In the genomic region with DNA sequence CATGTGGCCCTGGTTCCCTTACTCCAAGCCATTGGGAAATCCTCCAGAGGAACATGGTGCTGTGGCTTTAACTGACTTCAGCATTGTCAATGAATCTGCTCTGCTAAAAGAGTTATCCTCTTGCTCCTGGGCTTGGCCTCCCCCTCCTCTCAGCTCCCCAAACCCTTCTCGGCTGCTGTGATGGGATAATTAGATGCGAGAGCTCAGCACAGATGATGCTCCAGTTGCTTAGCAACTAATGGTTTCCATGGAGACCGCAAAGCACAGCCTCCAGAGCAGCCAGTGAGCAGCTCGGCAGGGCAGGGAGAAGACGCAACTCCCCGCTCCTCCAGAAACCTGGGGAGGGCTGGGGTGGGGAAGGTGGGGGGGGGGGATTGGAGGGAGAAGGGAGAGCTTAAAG, we compare ENCODE assay signal across 10 cellular contexts. TPM values are rescaled to one million over a fixed set of nuclear protein-coding genes. Genes with fewer than 3 reads are reported as not detected.
DNase-seq lines count a peak whose midpoint lies in the region; ATAC-seq and TF ChIP-seq lines count a peak whose summit lies in the region.
"Had no signal": no experiment of that assay in that cellular context is flagged by ENCODE, and none has a peak within 500 bp of the region (broad histone marks: within the 10 kb centered on the region; RNA-seq: fewer than 3 reads in every experiment).

No MANE protein-coding gene starts in this region.

- H3K4me2 ChIP-seq in osteoblast (ENCODE audit: insufficient read depth, low read length), result no peak overlapping the region

- no peaks in the 10 kb centered on the region for H3K9me3 ChIP-seq in osteoblast (ENCODE audit: low read depth, low read length)
- H3K9me3 ChIP-seq in prostate gland, result no peaks in the 10 kb centered on the region
- H3K9me3 ChIP-seq: colonic mucosa had no signal

- H3K36me3 Mint-ChIP-seq in T-cell, result no peaks in the 10 kb centered on the region

- no peaks in the 10 kb centered on the region for H3K79me2 ChIP-seq in osteoblast (ENCODE audit: insufficient read depth, low read length)

- ATAC-seq in T-cell (replicated peaks in 1 of 4), result no peak
- ATAC-seq in GM19395 (IDR thresholded peaks at IDR 0.05; ENCODE audit: unreplicated experiment), result no peak

- H2AFZ ChIP-seq in osteoblast (ENCODE audit: low read length), result no peak overlapping the region

- H3K27me3 ChIP-seq in osteoblast (ENCODE audit: insufficient read depth, low read length) (peaks cover 21% of the 10 kb centered on the region), prostate gland (replicated peaks; ENCODE audit: insufficient read depth) (no peaks in the 10 kb centered on the region)
- H3K27me3 ChIP-seq: colonic mucosa had no signal

- H3K4me1 ChIP-seq in osteoblast (ENCODE audit: insufficient read depth, low read length) (no peaks in the 10 kb centered on the region), prostate gland (replicated peaks) (no peaks in the 10 kb centered on the region)
- H3K4me1 ChIP-seq: colonic mucosa had no signal

- no peak for TF ChIP-seq POLR2A in prostate gland (IDR thresholded peaks at IDR 0.05)

- peaks cover 0 to 13% of the 10 kb centered on the region in 2 donors for H3K27me3 Mint-ChIP-seq in T-cell

- H4K20me1 ChIP-seq in osteoblast (ENCODE audit: insufficient read depth, low read length), result no peaks in the 10 kb centered on the region

- TF ChIP-seq CTCF in osteoblast (IDR thresholded peaks at IDR 0.05; ENCODE audit: extremely low read depth, low read depth, low read length) (no peak), prostate gland (IDR thresholded peaks at IDR 0.05) (no peak)

- H3K9me3 Mint-ChIP-seq in T-cell, result no peaks in the 10 kb centered on the region

- POLR2A ChIA-PET in T-cell (lab: Charles Lee), result interaction anchor here in 1 of 2 donors (0.6 kb wide), 1 partner anchor 282 kb away, joined by 6 read pairs; no protein-coding TSS in a partner anchor

- H3K4me1 Mint-ChIP-seq in T-cell, result peaks cover 5 to 11% (median 6%) of the 10 kb centered on the region in 3 donors

- peak; percentile 36 for DNase-seq in ELR (ENCODE audit: low read depth)
- DNase-seq in NCI-H146 (lab: John Stamatoyannopoulos, UW), result peak; percentile 79
- peak in 53 of 58 donors; percentile 15 to 94 (median 75) for DNase-seq in anterior cingulate cortex (lab: John Stamatoyannopoulos, UW)
- peak; percentile 73 for DNase-seq in midbrain (lab: John Stamatoyannopoulos, UW)
- DNase-seq in osteoblast (ENCODE audit: insufficient read length, low spot score, missing footprints), result no peak
- no peak for DNase-seq in T-cell
- DNase-seq in prostate gland (ENCODE audit: low spot score), result no peak
- DNase-seq: colonic mucosa had no signal

- H3K27ac ChIP-seq in osteoblast (ENCODE audit: low read depth, low read length) (no peak overlapping the region), prostate gland (no peak overlapping the region)
- H3K27ac ChIP-seq: colonic mucosa had no signal

- no peak overlapping the region for H3K4me3 Mint-ChIP-seq in T-cell

- intact Hi-C loops in prostate gland (cut with DNase I), result no loop called here

- H3K4me3 ChIP-seq in osteoblast (ENCODE audit: insufficient read depth, low read length) (no peak overlapping the region), prostate gland (no peak overlapping the region)
- H3K4me3 ChIP-seq: colonic mucosa had no signal

- 31% methylated on average over 6 of the region's 6 CpGs for WGBS in prostate gland

- H3K36me3 ChIP-seq in osteoblast (ENCODE audit: insufficient read depth, low read length) (no peaks in the 10 kb centered on the region), prostate gland (no peaks in the 10 kb centered on the region)
- H3K36me3 ChIP-seq: colonic mucosa had no signal

- CTCF ChIA-PET in T-cell (lab: Charles Lee), result interaction anchor here (0.6 to 1.0 kb wide), 6 partner anchors 108 to 722 kb away, joined by 3 to 10 read pairs (median 6); no protein-coding TSS in a partner anchor

- no peak overlapping the region for H3K27ac Mint-ChIP-seq in T-cell
- H3K27ac Mint-ChIP-seq: progenitor cell of endocrine pancreas had no signal

RNA-seq across cellular contexts. Expression of gene UPK2, which starts 2.8 kb away (rescaled TPM):
- total RNA-seq in osteoblast (not detected in 2 replicates), T-cell (under 1 TPM in 1 of 5 donors, not detected in 4; 0.32 TPM), prostate gland (not detected)
- total RNA-seq: colonic mucosa had no signal

RNA-seq across cellular contexts. Expression of gene FOXR1, which starts 18.3 kb away (rescaled TPM):
- not detected in 2 replicates for total RNA-seq in osteoblast
- not detected for total RNA-seq in T-cell
- total RNA-seq in prostate gland, result 1 to 10 TPM in 1 of 2 donors, not detected in 1; 1.8 TPM
- total RNA-seq: colonic mucosa, progenitor cell of endocrine pancreas had no signal

RNA-seq across cellular contexts. Expression of gene BCL9L, which starts 27.5 kb away (rescaled TPM):
- total RNA-seq in osteoblast (27.9 and 28.3 TPM in 2 replicates), T-cell (100 to 1,000 TPM; 229 to 331 (median 308) TPM), prostate gland (10 to 100 TPM; 46.6 to 56.8 TPM)

RNA-seq across cellular contexts. Expression of gene CENATAC, which starts 44.7 kb away (rescaled TPM):
- total RNA-seq in osteoblast, result 37.6 and 37.7 TPM in 2 replicates
- total RNA-seq in T-cell, result 100 to 1,000 TPM; 104 to 121 (median 118) TPM
- total RNA-seq in prostate gland, result 10 to 100 TPM; 19.4 to 44.5 TPM

Comparison
In these comparisons a context has a peak if more than half of its experiments do, and no peak if none do; other contexts are left out.
1. DNase-seq: peak in ELR (single experiment), NCI-H146 (single experiment), anterior cingulate cortex (53 of 58) and midbrain (single experiment); none in osteoblast (single experiment), T-cell (0 of 34) and prostate gland (single experiment).